ENCODE assay signal across 3 cellular contexts in genomic region chr3:12472000-12472399, GRCh38.
TF ChIP-seq lines count a peak whose summit lies in the region.

No MANE protein-coding gene starts in this region.

TF ChIP-seq in A549, 52 proteins besides CTCF, POLR2A, EP300 and RAD21:
- TF ChIP-seq HOXA7 (CRISPR knock-in tag; IDR thresholded peaks at IDR 0.05) (no peak), CBX8 (IDR thresholded peaks at IDR 0.05) (no peak), RNF2 (IDR thresholded peaks at IDR 0.05; ENCODE audit: borderline replicate concordance, low read depth) (no peak), HES2 (IDR thresholded peaks at IDR 0.05) (no peak), FOXS1 (CRISPR knock-in tag; IDR thresholded peaks at IDR 0.05) (no peak), HDAC2 (IDR thresholded peaks at IDR 0.05) (no peak), ZFP36 (IDR thresholded peaks at IDR 0.05; ENCODE audit: borderline replicate concordance, partially characterized antibody) (peak; percentile 2)
TF ChIP-seq in A549: peak in this region for 1.

TF ChIP-seq in HCT116, 20 proteins besides CTCF, POLR2A, EP300 and RAD21:
- no peak for TF ChIP-seq CEBPB (IDR thresholded peaks at IDR 0.05; ENCODE audit: low read depth)
- TF ChIP-seq ELF1 (IDR thresholded peaks at IDR 0.05; ENCODE audit: borderline replicate concordance, low read depth): no peak
- no peak for TF ChIP-seq EZH2 (IDR thresholded peaks at IDR 0.05)
- TF ChIP-seq YY1 (IDR thresholded peaks at IDR 0.05; ENCODE audit: extremely low read depth, insufficient replicate concordance, low read depth, low read length): no peak
- no peak for TF ChIP-seq JUND (IDR thresholded peaks at IDR 0.05)
- no peak for TF ChIP-seq EGR1 (IDR thresholded peaks at IDR 0.05; ENCODE audit: low read depth)
- no peak for TF ChIP-seq SP1 (IDR thresholded peaks at IDR 0.05; ENCODE audit: low read depth)
- no peak for TF ChIP-seq SIN3A (IDR thresholded peaks at IDR 0.05; ENCODE audit: low read depth)
- TF ChIP-seq TCF7L2 (IDR thresholded peaks at IDR 0.05; ENCODE audit: borderline replicate concordance, extremely low read depth, insufficient read depth, insufficient read length): no peak
- no peak for TF ChIP-seq FOSL1 (IDR thresholded peaks at IDR 0.05; ENCODE audit: low read depth)
- no peak; the same call in 1 of the 2 replicates for TF ChIP-seq MAX (IDR thresholded peaks at IDR 0.05)
- TF ChIP-seq REST (IDR thresholded peaks at IDR 0.05; ENCODE audit: low read depth): no peak
- no peak for TF ChIP-seq ZNF274 (IDR thresholded peaks at IDR 0.05; ENCODE audit: low read depth, low read length)

TF ChIP-seq in H1, 55 proteins besides CTCF, POLR2A, EP300 and RAD21:
- TF ChIP-seq KDM1A (IDR thresholded peaks at IDR 0.05; ENCODE audit: borderline replicate concordance, low read length): peak; percentile 38; the same call in 1 of the 2 replicates
- TF ChIP-seq MAFK (IDR thresholded peaks at IDR 0.05; ENCODE audit: low read depth, low read length): no peak
- no peak for TF ChIP-seq CBX8 (IDR thresholded peaks at IDR 0.05; ENCODE audit: borderline replicate concordance, low read depth, low read length)
